ENCODE assay signal across 15 cellular contexts in the genomic region with DNA sequence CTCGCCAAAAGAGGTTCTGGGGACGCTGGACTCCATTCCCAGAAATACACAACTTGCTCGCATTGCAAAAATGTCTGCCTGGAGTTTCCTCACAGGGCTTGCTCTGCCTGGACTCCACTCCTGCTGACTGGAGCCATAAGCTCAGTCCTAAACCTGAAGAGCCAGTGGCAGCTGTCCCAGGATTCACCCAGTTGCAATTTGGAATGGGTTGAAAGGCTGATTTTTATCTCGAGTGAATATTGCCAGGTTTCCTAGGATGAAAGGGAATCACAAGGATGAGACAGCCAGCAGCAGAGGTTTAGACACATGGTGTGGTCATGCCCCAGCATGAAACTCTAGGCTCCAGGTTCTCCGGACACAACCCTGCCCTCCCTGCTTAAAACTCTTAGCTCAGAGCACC.
DNase-seq lines count a peak whose midpoint lies in the region; ATAC-seq and TF ChIP-seq lines count a peak whose summit lies in the region.
"Had no signal": no experiment of that assay in that cellular context is flagged by ENCODE, and none has a peak within 500 bp of the region (broad histone marks: within the 10 kb centered on the region; RNA-seq: fewer than 3 reads in every experiment).

No MANE protein-coding gene starts in this region.

- DNase-seq in DMS 273 treated with DMSO at 0.1 percent for 48 hours (lab: John Stamatoyannopoulos, UW) = peak; percentile 39
- peak in 1 of 2 donors; percentile 55 for DNase-seq in breast epithelium (ENCODE audit: low spot score in 2 of 2)
- DNase-seq in left lobe of liver (ENCODE audit: low spot score) = no peak
- no peak for DNase-seq in type B pancreatic cell (ENCODE audit: extremely low spot score, unreplicated experiment)
- DNase-seq in A673 (ENCODE audit: low spot score) = no peak
- no peak for DNase-seq in T-helper 9 cell
- DNase-seq: NCI-H146, NCI-H2081 treated with DMSO at 0.1 percent for 48 hours, NCI-H510A, NCI-H774, PC-3 had no signal

- H3K4me3 Mint-ChIP-seq in type B pancreatic cell = no peak overlapping the region
- H3K4me3 Mint-ChIP-seq: CD14-positive monocyte had no signal

- H3K36me3 Mint-ChIP-seq in type B pancreatic cell = no peaks in the 10 kb centered on the region
- H3K36me3 Mint-ChIP-seq: CD14-positive monocyte had no signal

- no peaks in the 10 kb centered on the region for H3K27me3 Mint-ChIP-seq in type B pancreatic cell

- peaks cover 8% of the 10 kb centered on the region for H3K4me1 Mint-ChIP-seq in type B pancreatic cell (ENCODE audit: unreplicated experiment)
- H3K4me1 Mint-ChIP-seq: CD14-positive monocyte had no signal

- H3K9me3 ChIP-seq in breast epithelium (no peaks in the 10 kb centered on the region), A673 (ENCODE audit: low read depth, low read length, poor library complexity, severe bottlenecking) (no peaks in the 10 kb centered on the region)
- H3K9me3 ChIP-seq: HAP-1 had no signal

- TF ChIP-seq CTCF in breast epithelium (IDR thresholded peaks at IDR 0.05) (no peak), type B pancreatic cell (conservative IDR thresholded peaks at IDR 0.05) (no peak), A673 (conservative IDR thresholded peaks at IDR 0.05; ENCODE audit: low read depth, low read length) (no peak)

- H3K9me3 Mint-ChIP-seq in type B pancreatic cell = no peaks in the 10 kb centered on the region

- H3K36me3 ChIP-seq in breast epithelium = no peaks in the 10 kb centered on the region
- H3K36me3 ChIP-seq in A673 (ENCODE audit: insufficient read depth, low read length, poor library complexity, severe bottlenecking) = no peaks in the 10 kb centered on the region
- H3K36me3 ChIP-seq: HAP-1 had no signal

- H3K27ac Mint-ChIP-seq in type B pancreatic cell = peak overlapping the region; percentile 8
- H3K27ac Mint-ChIP-seq: CD14-positive monocyte had no signal

- H3K27ac ChIP-seq in breast epithelium (peak overlapping the region; percentile 38 to 49), A673 (ENCODE audit: low read depth, low read length, poor library complexity, severe bottlenecking) (no peak overlapping the region)
- H3K27ac ChIP-seq: HL-60 had no signal

- intact Hi-C loops in breast epithelium (cut with DNase I; ENCODE audit: low total_unique reads) (no loop called here), A673 (cut with micrococcal nuclease; ENCODE audit: unreplicated experiment) (no loop called here)

- H3K4me3 ChIP-seq in breast epithelium (no peak overlapping the region), A673 (ENCODE audit: low read depth, low read length, poor library complexity, severe bottlenecking) (no peak overlapping the region)
- H3K4me3 ChIP-seq: HAP-1 had no signal

- no peak for TF ChIP-seq POLR2A in breast epithelium (IDR thresholded peaks at IDR 0.05)

- H3K27me3 ChIP-seq in breast epithelium (no peaks in the 10 kb centered on the region), A673 (replicated peaks; ENCODE audit: insufficient read depth, low read depth, low read length, poor library complexity) (peaks cover 28% of the 10 kb centered on the region)

- BruUV-seq in A673 (replicated peaks; lab: Mats Ljungman, UMichigan) = no TSS peak

- ATAC-seq in left lobe of liver (peak; percentile 26), HG03039 (IDR thresholded peaks at IDR 0.05; ENCODE audit: unreplicated experiment) (no peak)
- ATAC-seq: PC-3 had no signal

- POLR2A ChIA-PET in A673 (lab: Charles Lee; ENCODE audit: low non-redundant PET) = no interaction called here

- H3K4me1 ChIP-seq in breast epithelium (peaks cover 0 to 15% of the 10 kb centered on the region in 2 donors), A673 (ENCODE audit: insufficient read depth, low read length, poor library complexity, severe bottlenecking) (no peaks in the 10 kb centered on the region)

- CTCF ChIA-PET in A673 (lab: Charles Lee) = no interaction called here
